Comparison of ENCODE assay signal across 22 cellular contexts in the genomic region with DNA sequence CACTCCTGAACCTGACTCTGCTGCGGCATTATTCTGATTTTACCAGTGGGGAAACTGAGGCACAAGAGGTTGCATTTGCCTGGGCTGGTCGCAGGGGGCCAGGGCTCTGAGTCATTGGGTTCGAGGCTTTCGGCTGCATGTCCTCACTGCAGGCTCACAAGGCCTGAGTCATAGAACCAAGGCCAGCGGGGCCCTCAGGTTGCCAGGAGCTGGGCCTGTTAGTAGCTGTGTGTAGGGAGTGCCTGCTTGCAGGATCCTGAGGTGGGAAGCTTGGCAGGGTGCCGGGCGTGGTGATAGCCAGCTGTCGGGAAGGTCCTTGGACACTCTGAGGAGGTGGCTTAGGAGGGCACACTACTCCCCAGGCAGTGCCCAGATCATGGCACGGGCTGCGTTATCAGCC. TPM values are rescaled to one million over a fixed set of nuclear protein-coding genes. Genes with fewer than 3 reads are reported as not detected.
"Had no signal": no experiment of that assay in that cellular context is flagged by ENCODE, and none has a peak within 500 bp of the region (broad histone marks: within the 10 kb centered on the region; RNA-seq: fewer than 3 reads in every experiment).

No MANE protein-coding gene starts in this region.

- DNase-seq: activated CD4-positive, alpha-beta T cell treated with anti-CD3 and anti-CD28 coated beads, Interleukin-2, amount 50 U/mL, for 4 hours; activated gamma-delta T cell treated with Interleukin-2 at 50 U/mL for 16 hours; amygdala; dermis blood vessel endothelial cell; effector memory CD4-positive, alpha-beta T cell; foreskin fibroblast; hippocampal formation; islet precursor cell; nephron progenitor cell; occipital lobe; stimulated activated CD4-positive, alpha-beta T cell treated with anti-CD3 and anti-CD28 coated beads, Interleukin-12 subunit alpha, Interleukin-12 subunit beta, amount 100 ng/mL, for 4 hours; stimulated activated CD4-positive, alpha-beta T cell treated with anti-CD3 and anti-CD28 coated beads, Interleukin-1b, Interleukin-23, amount 100 ng/mL, for 48 hours; stimulated activated naive CD4-positive, alpha-beta T cell treated with Interleukin-2 at 50 U/mL for 16 hours; SW 1271; T-helper 2 cell; tibial artery; WERI-Rb-1 had no signal

- H3K4me3 ChIP-seq: lung, tibial artery had no signal

- H3K4me1 ChIP-seq: tibial artery had no signal

- H3K27me3 ChIP-seq: tibial artery had no signal

- H3K9me3 ChIP-seq: tibial artery had no signal

- H3K27ac ChIP-seq: tibial artery, WERI-Rb-1 had no signal

RNA-seq across cellular contexts. Expression of gene F2RL3, which starts 21.6 kb away (rescaled TPM):
- total RNA-seq: activated CD8-positive, alpha-beta memory T cell treated with anti-CD3 and anti-CD28 coated beads for 36 hours; activated T-helper 1 cell treated with anti-CD3 and anti-CD28 coated beads, Interleukin-12 subunit alpha, Interleukin-12 subunit beta, Interleukin-2, Interleukin-4 antibody, amounts not matched to agents 30 ng/mL and 10 ng/mL and 1 ng/mL, durations not matched to agents 14 hours and 24 hours and 36 hours; mesothelial cell of epicardium; progenitor cell of endocrine pancreas had no signal
